ENCODE assay signal across 8 cellular contexts in the genomic region with DNA sequence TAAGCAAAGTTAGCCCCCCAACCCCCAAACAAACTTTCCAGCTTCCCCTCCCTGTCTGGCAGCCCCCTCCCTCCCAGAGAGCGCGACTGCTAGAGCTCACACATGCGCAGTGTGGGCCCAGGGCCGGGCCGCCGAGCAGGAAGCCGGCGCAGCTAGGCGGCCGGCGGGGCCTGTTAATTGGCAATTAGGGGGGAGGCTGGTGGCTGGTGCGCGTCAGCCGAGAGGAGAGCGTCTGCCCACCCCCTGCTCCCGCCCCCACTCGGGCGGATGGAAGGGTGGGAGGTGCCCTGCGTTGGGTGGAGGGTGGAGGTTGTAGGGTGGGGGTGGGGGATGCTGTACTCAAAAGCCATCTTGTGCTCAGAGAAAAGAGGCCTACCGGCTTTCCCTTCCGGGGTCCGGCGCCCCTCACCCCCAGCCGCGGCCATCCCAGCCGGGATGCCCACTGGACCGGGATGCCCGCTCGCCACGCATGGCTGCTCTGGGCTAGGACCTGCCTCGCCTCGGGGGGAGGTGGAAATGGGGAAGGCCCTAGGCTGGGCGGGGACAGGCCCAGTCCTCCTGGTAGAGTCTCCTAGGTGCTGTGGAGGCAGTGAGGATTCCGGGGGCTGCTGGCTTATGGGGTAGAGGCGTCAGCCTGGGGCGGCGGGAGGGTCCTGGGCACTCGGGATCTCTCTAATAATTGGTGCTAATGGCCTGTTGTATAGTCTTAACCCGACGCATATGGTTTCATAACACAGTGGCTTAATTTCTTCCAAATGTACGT. TPM values are rescaled to one million over a fixed set of nuclear protein-coding genes. Genes with fewer than 3 reads are reported as not detected.
DNase-seq lines count a peak whose midpoint lies in the region; ATAC-seq and TF ChIP-seq lines count a peak whose summit lies in the region.

No MANE protein-coding gene starts in this region.

- POLR2A ChIA-PET in activated CD4-positive, alpha-beta memory T cell treated with anti-CD3 and anti-CD28 coated beads for 36 hours (lab: Charles Lee) = interaction anchor here (1.0 kb wide), 1 partner anchor 11 kb away, joined by 3 read pairs; no protein-coding TSS in a partner anchor

- H3K9me3 Mint-ChIP-seq in activated CD4-positive, alpha-beta memory T cell treated with anti-CD3 and anti-CD28 coated beads for 36 hours = no peaks in the 10 kb centered on the region
- no peaks in the 10 kb centered on the region for H3K9me3 Mint-ChIP-seq in mesothelial cell of epicardium

- no peaks in the 10 kb centered on the region for H3K9me3 ChIP-seq in effector memory CD4-positive, alpha-beta T cell (ENCODE audit: control insufficient read depth, low read length)

- H3K36me3 Mint-ChIP-seq in activated CD4-positive, alpha-beta memory T cell treated with anti-CD3 and anti-CD28 coated beads for 36 hours = no peaks in the 10 kb centered on the region
- H3K36me3 Mint-ChIP-seq in mesothelial cell of epicardium = no peaks in the 10 kb centered on the region

- peaks cover 69% of the 10 kb centered on the region for H3K27me3 Mint-ChIP-seq in activated CD4-positive, alpha-beta memory T cell treated with anti-CD3 and anti-CD28 coated beads for 36 hours
- H3K27me3 Mint-ChIP-seq in mesothelial cell of epicardium (ENCODE audit: low read depth) = peaks cover 86% of the 10 kb centered on the region

- CTCF ChIA-PET in activated CD4-positive, alpha-beta memory T cell treated with anti-CD3 and anti-CD28 coated beads for 36 hours (lab: Charles Lee) = interaction anchor here (0.7 to 2.8 kb wide), 14 partner anchors 10 to 271 kb away, joined by 3 to 26 read pairs (median 6); partner anchors contain the start of genes HOXC10, HOXC5 and HOXC8

- peaks cover 19% of the 10 kb centered on the region for H3K4me1 Mint-ChIP-seq in activated CD4-positive, alpha-beta memory T cell treated with anti-CD3 and anti-CD28 coated beads for 36 hours (ENCODE audit: low read depth)
- H3K4me1 Mint-ChIP-seq in mesothelial cell of epicardium = peaks cover 42% of the 10 kb centered on the region

- H3K36me3 ChIP-seq in effector memory CD4-positive, alpha-beta T cell (ENCODE audit: control insufficient read depth, insufficient read depth, low read length) = no peaks in the 10 kb centered on the region

- intact Hi-C loops in activated CD4-positive, alpha-beta memory T cell treated with anti-CD3 and anti-CD28 coated beads for 36 hours (cut with micrococcal nuclease) = loop anchor here (2.0 to 5.0 kb wide), 2 partner anchors 15 to 36 kb away; partner anchors contain the start of gene HOXC5

- TF ChIP-seq CTCF in mesothelial cell of epicardium (IDR thresholded peaks at IDR 0.05; ENCODE audit: unreplicated experiment) = no peak

- peak overlapping the region; percentile 72 for H3K4me3 Mint-ChIP-seq in activated CD4-positive, alpha-beta memory T cell treated with anti-CD3 and anti-CD28 coated beads for 36 hours
- peak overlapping the region; percentile 81 for H3K4me3 Mint-ChIP-seq in mesothelial cell of epicardium

- H3K4me3 ChIP-seq in effector memory CD4-positive, alpha-beta T cell (ENCODE audit: insufficient read depth, low read depth, low read length, poor library complexity, severe bottlenecking) = peak overlapping the region; percentile 37

- ATAC-seq in GM19025 (IDR thresholded peaks at IDR 0.05; ENCODE audit: low read depth, unreplicated experiment) = peak; percentile 82
- ATAC-seq in HG03196 (IDR thresholded peaks at IDR 0.05; ENCODE audit: unreplicated experiment) = peak; percentile 66

- H3K4me1 ChIP-seq in effector memory CD4-positive, alpha-beta T cell (ENCODE audit: control insufficient read depth, insufficient read depth, low read length, poor library complexity, severe bottlenecking) = peaks cover 21% of the 10 kb centered on the region

- peaks cover 78% of the 10 kb centered on the region for H3K27me3 ChIP-seq in effector memory CD4-positive, alpha-beta T cell (replicated peaks; ENCODE audit: control insufficient read depth, insufficient read depth, low read length, poor library complexity, severe bottlenecking)

- peak; percentile 67 for DNase-seq in Ammon's horn (ENCODE audit: low spot score)
- peak; percentile 94 for DNase-seq in NCI-H510A treated with DMSO at 0.1 percent for 48 hours (lab: John Stamatoyannopoulos, UW)
- peak; percentile 73 for DNase-seq in activated CD4-positive, alpha-beta memory T cell treated with anti-CD3 and anti-CD28 coated beads for 36 hours
- peak; percentile 45 to 49 (median 45) for DNase-seq in effector memory CD4-positive, alpha-beta T cell
- peak; percentile 74 to 86 for DNase-seq in mesothelial cell of epicardium (ENCODE audit: low spot score in 2 of 2, unreplicated experiment in 2 of 2)
- peak; percentile 56 to 62 for DNase-seq in stimulated activated CD8-positive, alpha-beta memory T cell treated with anti-CD3 and anti-CD28 coated beads, Interleukin-2, amount 100 ng/mL, for 48 hours (ENCODE audit: low read depth in 2 of 2)

- no peak overlapping the region for H3K27ac Mint-ChIP-seq in activated CD4-positive, alpha-beta memory T cell treated with anti-CD3 and anti-CD28 coated beads for 36 hours
- peak overlapping the region; percentile 95 for H3K27ac Mint-ChIP-seq in mesothelial cell of epicardium

- no peak overlapping the region for H3K27ac ChIP-seq in effector memory CD4-positive, alpha-beta T cell (ENCODE audit: insufficient read depth, low read length, poor library complexity, severe bottlenecking)

RNA-seq across cellular contexts. Expression of gene HOXC8, which starts 9.2 kb away (rescaled TPM):
- total RNA-seq in activated CD4-positive, alpha-beta memory T cell treated with anti-CD3 and anti-CD28 coated beads for 36 hours = not detected
- total RNA-seq in mesothelial cell of epicardium = 4.9 to 5.9 TPM (median 5.5 TPM) in 3 replicates

RNA-seq across cellular contexts. Expression of gene HOXC6, which starts 10.2 kb away (rescaled TPM):
- total RNA-seq in activated CD4-positive, alpha-beta memory T cell treated with anti-CD3 and anti-CD28 coated beads for 36 hours = not detected
- 15.5 to 17.4 TPM (median 16.3 TPM) in 3 replicates for total RNA-seq in mesothelial cell of epicardium

RNA-seq across cellular contexts. Expression of gene HOXC5, which starts 14.8 kb away (rescaled TPM):
- not detected for total RNA-seq in activated CD4-positive, alpha-beta memory T cell treated with anti-CD3 and anti-CD28 coated beads for 36 hours
- total RNA-seq in mesothelial cell of epicardium = 28.7 to 33.8 TPM (median 29.3 TPM) in 3 replicates

RNA-seq across cellular contexts. Expression of gene HOXC9, which starts 18.1 kb away (rescaled TPM):
- not detected for total RNA-seq in activated CD4-positive, alpha-beta memory T cell treated with anti-CD3 and anti-CD28 coated beads for 36 hours
- total RNA-seq in mesothelial cell of epicardium = 1.1 to 2.0 TPM (median 1.6 TPM) in 3 replicates

RNA-seq across cellular contexts. Expression of gene HOXC10, which starts 33.1 kb away (rescaled TPM):
- total RNA-seq in activated CD4-positive, alpha-beta memory T cell treated with anti-CD3 and anti-CD28 coated beads for 36 hours = not detected
- 0.95 to 0.97 TPM (median 0.96 TPM) in 3 replicates for total RNA-seq in mesothelial cell of epicardium

Comparison
In these comparisons a context has a peak if more than half of its experiments do, and no peak if none do; other contexts are left out.
1. RNA of gene HOXC6, which starts 10.2 kb away (total RNA-seq): 15.5 to 17.4 TPM in mesothelial cell of epicardium; not detected in activated CD4-positive, alpha-beta memory T cell treated with anti-CD3 and anti-CD28 coated beads for 36 hours; every median in the first group is over 10 times any median in the second.
2. RNA of gene HOXC5, which starts 14.8 kb away (total RNA-seq): 28.7 to 33.8 TPM in mesothelial cell of epicardium; not detected in activated CD4-positive, alpha-beta memory T cell treated with anti-CD3 and anti-CD28 coated beads for 36 hours; every median in the first group is over 10 times any median in the second.
3. Peak in every context shown above with its lines, with median percentiles within 50 percentile points of each other: DNase-seq.